31 cellular contexts compared by ENCODE assay signal in the genomic region with DNA sequence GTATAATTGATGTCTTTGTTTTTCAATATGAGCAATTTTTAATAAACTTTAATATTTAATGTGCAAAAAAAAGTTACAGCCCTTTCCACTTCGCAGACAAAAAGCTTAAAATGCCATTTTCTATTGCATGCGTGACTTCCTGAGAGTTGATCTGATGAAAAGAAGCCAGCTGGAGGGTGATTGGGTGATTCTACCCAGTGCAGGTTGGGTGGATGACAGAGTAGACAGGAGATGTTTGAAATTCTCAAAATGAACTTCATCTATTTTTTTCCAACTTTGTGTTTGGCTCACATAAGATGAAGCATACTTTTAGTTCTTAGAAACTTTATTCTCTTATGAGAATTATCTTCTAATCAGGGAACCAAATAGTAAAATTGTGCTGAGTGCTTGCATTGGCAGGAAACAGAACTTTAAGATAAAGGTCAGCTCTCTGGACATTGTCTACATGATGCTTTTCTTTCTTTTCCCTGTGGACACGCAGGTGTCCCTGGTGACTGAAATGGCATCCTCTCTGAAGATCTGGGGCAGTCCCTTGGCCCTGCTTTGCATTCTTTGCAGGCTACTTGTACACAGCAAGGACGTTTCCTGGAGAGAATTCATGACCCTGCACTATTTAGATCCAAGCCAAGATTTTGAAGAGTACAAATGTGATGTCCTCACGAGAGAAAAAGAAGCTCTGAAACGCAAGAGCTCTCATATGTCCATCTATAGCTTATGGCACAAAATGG. TPM values are rescaled to one million over a fixed set of nuclear protein-coding genes. Genes with fewer than 3 reads are reported as not detected.
"Had no signal": no experiment of that assay in that cellular context is flagged by ENCODE, and none has a peak within 500 bp of the region (broad histone marks: within the 10 kb centered on the region; RNA-seq: fewer than 3 reads in every experiment).

No MANE protein-coding gene starts in this region.

- H3K27me3 ChIP-seq: breast epithelium, esophagus squamous epithelium, gastrocnemius medialis, right lobe of liver, vagina had no signal

- DNase-seq: activated CD4-positive, alpha-beta T cell treated with anti-CD3 and anti-CD28 coated beads for 36 hours; activated CD4-positive, alpha-beta T cell treated with anti-CD3 and anti-CD28 coated beads, Interleukin-2, amount 50 U/mL, for 48 hours; activated CD8-positive, alpha-beta memory T cell treated with anti-CD3 and anti-CD28 coated beads, Interleukin-2, amount 50 U/mL, for 48 hours; activated naive CD4-positive, alpha-beta T cell; activated T-cell treated with anti-CD3 and anti-CD28 coated beads, Interleukin-2, amount 50 U/mL, for 4 hours; amniotic stem cell; dorsolateral prefrontal cortex; effector memory CD8-positive, alpha-beta T cell; esophagus squamous epithelium; gastrocnemius medialis; left cardiac atrium; mesenchymal stem cell; mucosa of descending colon; right lobe of liver; stimulated activated CD4-positive, alpha-beta T cell treated with anti-CD3 and anti-CD28 coated beads, Interleukin-1b, Interleukin-23, amount 100 ng/mL, for 48 hours; trophoblast cell had no signal

- H3K4me1 Mint-ChIP-seq: activated CD4-positive, alpha-beta T cell treated with anti-CD3 and anti-CD28 coated beads for 36 hours; central memory CD8-positive, alpha-beta T cell had no signal

- H3K36me3 Mint-ChIP-seq: activated naive CD8-positive, alpha-beta T cell; WTC11 had no signal

- H3K27ac ChIP-seq: breast epithelium, dorsolateral prefrontal cortex, esophagus squamous epithelium, gastrocnemius medialis, parathyroid adenoma, right lobe of liver, vagina had no signal

- H3K4me3 Mint-ChIP-seq: activated CD4-positive, alpha-beta T cell treated with anti-CD3 and anti-CD28 coated beads for 36 hours; activated naive CD8-positive, alpha-beta T cell; activated T-cell treated with anti-CD3 and anti-CD28 coated beads, Interleukin-2, amount 50 U/mL, for 4 hours; central memory CD8-positive, alpha-beta T cell; effector memory CD8-positive, alpha-beta T cell; WTC11 had no signal

- H3K9me3 Mint-ChIP-seq: activated T-cell treated with anti-CD3 and anti-CD28 coated beads, Interleukin-2, amount 50 U/mL, for 4 hours; activated T-helper 2 cell treated with anti-CD3 and anti-CD28 coated beads, Interferon-gamma antibody, Interleukin-2, Interleukin-4, amounts not matched to agents 10 μg/mL and 5 μg/mL and 100 μg/mL, durations not matched to agents 14 hours and 24 hours and 36 hours; central memory CD8-positive, alpha-beta T cell; effector memory CD8-positive, alpha-beta T cell; WTC11 had no signal

- H3K27ac Mint-ChIP-seq: activated CD4-positive, alpha-beta T cell treated with anti-CD3 and anti-CD28 coated beads for 36 hours; activated naive CD8-positive, alpha-beta T cell; activated T-helper 2 cell treated with anti-CD3 and anti-CD28 coated beads, Interferon-gamma antibody, Interleukin-2, Interleukin-4, amounts not matched to agents 10 μg/mL and 5 μg/mL and 100 μg/mL, durations not matched to agents 14 hours and 24 hours and 36 hours; effector memory CD8-positive, alpha-beta T cell; WTC11 had no signal

- H3K4me1 ChIP-seq: breast epithelium, esophagus squamous epithelium, gastrocnemius medialis, parathyroid adenoma, right lobe of liver, vagina had no signal

- H2AFZ ChIP-seq: parathyroid adenoma had no signal

- H3K27me3 Mint-ChIP-seq: central memory CD8-positive, alpha-beta T cell had no signal

- ATAC-seq: activated CD4-positive, alpha-beta T cell treated with anti-CD3 and anti-CD28 coated beads for 36 hours; activated T-cell treated with anti-CD3 and anti-CD28 coated beads, Interleukin-2, amount 50 U/mL, for 4 hours; effector memory CD8-positive, alpha-beta T cell; gastrocnemius medialis; mucosa of descending colon had no signal

- H3K4me3 ChIP-seq: breast epithelium, dorsolateral prefrontal cortex, esophagus squamous epithelium, gastrocnemius medialis, mucosa of descending colon, right lobe of liver, skin epidermis, vagina had no signal

- H3K9ac ChIP-seq: parathyroid adenoma had no signal

- H3K79me2 ChIP-seq: parathyroid adenoma had no signal

- H3K36me3 ChIP-seq: breast epithelium, esophagus squamous epithelium, gastrocnemius medialis, right lobe of liver, vagina had no signal

- H3K9me3 ChIP-seq: breast epithelium, esophagus squamous epithelium, gastrocnemius medialis, mucosa of descending colon, right lobe of liver, vagina had no signal

RNA-seq across cellular contexts. Expression of a gene that starts 11.4 kb away (rescaled TPM):
- total RNA-seq: activated CD4-positive, alpha-beta T cell treated with anti-CD3 and anti-CD28 coated beads for 36 hours; activated CD8-positive, alpha-beta memory T cell treated with anti-CD3 and anti-CD28 coated beads for 36 hours; activated T-cell treated with anti-CD3 and anti-CD28 coated beads, Interleukin-2, amount 50 U/mL, for 4 hours; activated T-helper 2 cell treated with anti-CD3 and anti-CD28 coated beads, Interferon-gamma antibody, Interleukin-2, Interleukin-4, amounts not matched to agents 10 μg/mL and 5 μg/mL and 100 μg/mL, durations not matched to agents 14 hours and 24 hours and 36 hours; breast epithelium; dorsolateral prefrontal cortex; endothelial cell of umbilical vein; esophagus squamous epithelium; gastrocnemius medialis; left cardiac atrium; lower leg skin; mucosa of descending colon; pulmonary artery endothelial cell; right lobe of liver; T-helper 2 cell treated with Interferon-gamma antibody and Interleukin-4, amounts not matched to agents 100 ng/mL and 5 ng/mL, for 36 hours; temporal lobe; vagina had no signal
- polyA plus RNA-seq: endothelial cell of umbilical vein, neural cell had no signal

RNA-seq across cellular contexts. Expression of a gene that starts 34.0 kb away (rescaled TPM):
- total RNA-seq: activated CD4-positive, alpha-beta T cell treated with anti-CD3 and anti-CD28 coated beads for 36 hours; activated CD8-positive, alpha-beta memory T cell treated with anti-CD3 and anti-CD28 coated beads for 36 hours; activated T-cell treated with anti-CD3 and anti-CD28 coated beads, Interleukin-2, amount 50 U/mL, for 4 hours; activated T-helper 2 cell treated with anti-CD3 and anti-CD28 coated beads, Interferon-gamma antibody, Interleukin-2, Interleukin-4, amounts not matched to agents 10 μg/mL and 5 μg/mL and 100 μg/mL, durations not matched to agents 14 hours and 24 hours and 36 hours; dorsolateral prefrontal cortex; endothelial cell of umbilical vein; esophagus squamous epithelium; gastrocnemius medialis; left cardiac atrium; lower leg skin; mucosa of descending colon; pulmonary artery endothelial cell; right lobe of liver; T-helper 2 cell treated with Interferon-gamma antibody and Interleukin-4, amounts not matched to agents 100 ng/mL and 5 ng/mL, for 36 hours; temporal lobe; vagina; WTC11 had no signal
- polyA plus RNA-seq: endothelial cell of umbilical vein, neural cell had no signal

RNA-seq across cellular contexts. Expression of a gene that starts 46.8 kb away (rescaled TPM):
- polyA plus RNA-seq: neural cell had no signal
